ENCODE assay signal across 16 cellular contexts in genomic region chr15:83694538-83694937, GRCh38. TPM values are rescaled to one million over a fixed set of nuclear protein-coding genes. Genes with fewer than 3 reads are reported as not detected.
A peak's percentile ranks its signal among the peaks of the same experiment; 100 is the strongest.
DNase-seq lines count a peak whose midpoint lies in the region; ATAC-seq, FAIRE-seq and TF ChIP-seq lines count a peak whose summit lies in the region.
"Had no signal": no experiment of that assay in that cellular context is flagged by ENCODE, and none has a peak within 500 bp of the region (broad histone marks: within the 10 kb centered on the region; RNA-seq: fewer than 3 reads in every experiment).

No MANE protein-coding gene starts in this region.

- CTCF ChIA-PET in A549 (lab: Yijun Ruan, JAX) (interaction anchor here (0.6 to 1.4 kb wide), 2 partner anchors 129 to 153 kb away, joined by 3 read pairs; no protein-coding TSS in a partner anchor), WTC11 (lab: Charles Lee) (interaction anchor here (1.6 kb wide), 1 partner anchor 341 kb away, joined by 3 read pairs; no protein-coding TSS in a partner anchor)
- CTCF ChIA-PET in naive thymus-derived CD4-positive, alpha-beta T cell (lab: Charles Lee): no interaction called here

- no peak for TF ChIP-seq EP300 in A549 (IDR thresholded peaks at IDR 0.05)

- no peak for DNase-seq in A549 (ENCODE audit: low read depth in 1 of 2, low spot score in 1 of 2)
- DNase-seq in WTC11 (ENCODE audit: low spot score): no peak
- DNase-seq in iPS-NIHi7 (ENCODE audit: extremely low spot score): peak; percentile 28
- peak; percentile 35 for DNase-seq in renal cortical epithelial cell (ENCODE audit: low read depth)
- DNase-seq in DMS153 (lab: John Stamatoyannopoulos, UW): no peak
- DNase-seq in DMS79 (lab: John Stamatoyannopoulos, UW): no peak
- DNase-seq in naive thymus-derived CD4-positive, alpha-beta T cell: no peak
- DNase-seq: activated CD4-positive, alpha-beta T cell treated with anti-CD3 and anti-CD28 coated beads, Interleukin-2, amount 50 U/mL, for 1 hour; activated naive CD4-positive, alpha-beta T cell treated with anti-CD3 and anti-CD28 coated beads for 36 hours; CD4-positive, alpha-beta memory T cell; Peyer's patch; SK-N-SH had no signal

- FAIRE-seq in A549 (lab: Jason Lieb, UNC): no peak
- FAIRE-seq: islet of Langerhans had no signal

- H3K9me3 ChIP-seq in A549: 0 out of 3 replicates have a peak, but pooled peaks cover 3% of the 10 kb centered on the region
- H3K9me3 ChIP-seq in naive thymus-derived CD4-positive, alpha-beta T cell (ENCODE audit: control insufficient read depth in 2 of 3, low read length in 3 of 3): no peaks in the 10 kb centered on the region
- H3K9me3 ChIP-seq: Peyer's patch, SK-N-SH, tibial nerve had no signal

- peaks cover 13% of the 10 kb centered on the region for H3K9me3 Mint-ChIP-seq in WTC11
- H3K9me3 Mint-ChIP-seq in naive thymus-derived CD4-positive, alpha-beta T cell: peaks cover 0 to 11% (median under 1%) of the 10 kb centered on the region in 11 donors
- H3K9me3 Mint-ChIP-seq: activated naive CD4-positive, alpha-beta T cell treated with anti-CD3 and anti-CD28 coated beads for 36 hours had no signal

- TF ChIP-seq POLR2A in A549 (IDR thresholded peaks at IDR 0.05; ENCODE audit: low read length): no peak

- no peaks in the 10 kb centered on the region; the same call in 1 of the 2 replicates for H3K27me3 Mint-ChIP-seq in WTC11 (ENCODE audit: low read depth)
- H3K27me3 Mint-ChIP-seq in naive thymus-derived CD4-positive, alpha-beta T cell: peaks cover 2 to 35% (median 11%) of the 10 kb centered on the region in 5 donors

- H3K4me3 Mint-ChIP-seq in WTC11: no peak overlapping the region
- H3K4me3 Mint-ChIP-seq in naive thymus-derived CD4-positive, alpha-beta T cell: no peak overlapping the region
- H3K4me3 Mint-ChIP-seq: activated naive CD4-positive, alpha-beta T cell treated with anti-CD3 and anti-CD28 coated beads for 36 hours; CD4-positive, alpha-beta memory T cell had no signal

- intact Hi-C loops in naive thymus-derived CD4-positive, alpha-beta T cell (cut with micrococcal nuclease): no loop called here

- H3K36me3 Mint-ChIP-seq in WTC11: no peaks in the 10 kb centered on the region
- no peaks in the 10 kb centered on the region for H3K36me3 Mint-ChIP-seq in naive thymus-derived CD4-positive, alpha-beta T cell
- H3K36me3 Mint-ChIP-seq: CD4-positive, alpha-beta memory T cell had no signal

- H3K4me1 Mint-ChIP-seq in WTC11: peaks cover 25% of the 10 kb centered on the region
- H3K4me1 Mint-ChIP-seq in naive thymus-derived CD4-positive, alpha-beta T cell: no peaks in the 10 kb centered on the region
- H3K4me1 Mint-ChIP-seq: CD4-positive, alpha-beta memory T cell had no signal

- peaks cover 17% of the 10 kb centered on the region for H3K4me1 ChIP-seq in A549
- H3K4me1 ChIP-seq in naive thymus-derived CD4-positive, alpha-beta T cell (ENCODE audit: control insufficient read depth in 2 of 2, insufficient read depth in 2 of 2, low read length in 2 of 2): no peaks in the 10 kb centered on the region
- H3K4me1 ChIP-seq: Peyer's patch had no signal

- 25% methylated on average over 5 of the region's 5 CpGs for WGBS in A549 (ENCODE audit: missing lambda C conversion rate)

- no peak overlapping the region for H3K4me3 ChIP-seq in A549
- H3K4me3 ChIP-seq in naive thymus-derived CD4-positive, alpha-beta T cell (ENCODE audit: low read length): no peak overlapping the region
- H3K4me3 ChIP-seq: Peyer's patch, tibial nerve had no signal

- no peak for TF ChIP-seq RAD21 in A549 (conservative IDR thresholded peaks at IDR 0.05 in 1 of 2, IDR thresholded peaks at IDR 0.05 in 1 of 2)

- peak overlapping the region; percentile 47 for H3K4me2 ChIP-seq in A549
- H3K4me2 ChIP-seq: SK-N-SH had no signal

- ATAC-seq in A549 (no peak), WTC11 (peak; percentile 52), HG03469 (IDR thresholded peaks at IDR 0.05; ENCODE audit: unreplicated experiment) (no peak)
- no peak for ATAC-seq in naive thymus-derived CD4-positive, alpha-beta T cell

- peak overlapping the region; percentile 32; the same call in 1 of the 2 replicates for H3K27ac Mint-ChIP-seq in WTC11
- H3K27ac Mint-ChIP-seq in naive thymus-derived CD4-positive, alpha-beta T cell: no peak overlapping the region
- H3K27ac Mint-ChIP-seq: activated naive CD4-positive, alpha-beta T cell treated with anti-CD3 and anti-CD28 coated beads for 36 hours; CD4-positive, alpha-beta memory T cell had no signal

- H3K27ac ChIP-seq in A549: no peak overlapping the region; a peak in 1 of 6 replicates
- no peak overlapping the region for H3K27ac ChIP-seq in naive thymus-derived CD4-positive, alpha-beta T cell (ENCODE audit: low read depth, low read length)

- no peak for TF ChIP-seq CTCF in A549 (IDR thresholded peaks at IDR 0.05)
- no peak for TF ChIP-seq CTCF in WTC11 (IDR thresholded peaks at IDR 0.05)

- H3K36me3 ChIP-seq in naive thymus-derived CD4-positive, alpha-beta T cell (ENCODE audit: control insufficient read depth in 2 of 3, insufficient read depth in 3 of 3, low read length in 3 of 3): no peaks in the 10 kb centered on the region
- H3K36me3 ChIP-seq: Peyer's patch, tibial nerve had no signal

- no peaks in the 10 kb centered on the region for H3K27me3 ChIP-seq in naive thymus-derived CD4-positive, alpha-beta T cell (ENCODE audit: control insufficient read depth in 2 of 2, insufficient read depth in 2 of 2, low read length in 2 of 2)
- H3K27me3 ChIP-seq: Peyer's patch, tibial nerve had no signal

- POLR2A ChIA-PET in A549 (lab: Yijun Ruan, JAX) (no interaction called here), WTC11 (lab: Charles Lee) (no interaction called here)
- POLR2A ChIA-PET in naive thymus-derived CD4-positive, alpha-beta T cell (lab: Charles Lee): no interaction called here

TF ChIP-seq in A549, 52 proteins besides CTCF, POLR2A, EP300 and RAD21 (continues in another document):
- TF ChIP-seq ZFP36 (IDR thresholded peaks at IDR 0.05; ENCODE audit: borderline replicate concordance, partially characterized antibody) (no peak), NFE2L2 (conservative IDR thresholded peaks at IDR 0.05; ENCODE audit: low read length) (no peak), RARB (CRISPR knock-in tag; IDR thresholded peaks at IDR 0.05) (no peak), KDM1A (IDR thresholded peaks at IDR 0.05; ENCODE audit: low read depth) (no peak), FOXS1 (CRISPR knock-in tag; IDR thresholded peaks at IDR 0.05) (no peak), HOXA7 (CRISPR knock-in tag; IDR thresholded peaks at IDR 0.05) (no peak), JUNB (IDR thresholded peaks at IDR 0.05) (no peak)

TF ChIP-seq in WTC11, 78 proteins besides CTCF, POLR2A, EP300 and RAD21:
- TF ChIP-seq TEAD1 (CRISPR knock-in tag; IDR thresholded peaks at IDR 0.05): no peak
- TF ChIP-seq ZBTB21 (CRISPR knock-in tag; IDR thresholded peaks at IDR 0.05; ENCODE audit: borderline replicate concordance): no peak
- no peak for TF ChIP-seq MAX (CRISPR knock-in tag; IDR thresholded peaks at IDR 0.05)
- TF ChIP-seq JAZF1 (CRISPR knock-in tag; IDR thresholded peaks at IDR 0.05): no peak

RNA-seq across cellular contexts. Expression of gene ADAMTSL3, which starts 40.6 kb away (rescaled TPM):
- polyA plus RNA-seq in A549 (2011; rRNA removed): 0.25 and 0.52 TPM in 2 replicates
- polyA plus RNA-seq in A549 (2012; cell fraction: cytosol; rRNA removed): 0.03 and 0.12 TPM in 2 replicates
- 0.04 and 0.12 TPM in 2 replicates for polyA plus RNA-seq in A549 (2012; cell fraction: nucleus; rRNA removed)
- polyA plus RNA-seq in A549 (2017; fragmentation: RNase III; extraction: RNeasy Plus Mini Kit Qiagen cat#74134 plus additional on column Dnase treatment): 0.22 to 0.58 TPM (median 0.51 TPM) in 3 replicates
- polyA minus RNA-seq in A549 (2011; rRNA and poly(A)+ RNA removed): 0.34 and 0.83 TPM in 2 replicates
- 1.1 to 1.8 TPM (median 1.7 TPM) in 3 replicates for total RNA-seq in WTC11 (2021)
- 11.1 and 20.7 TPM in 2 replicates for total RNA-seq in renal cortical epithelial cell
- not detected for total RNA-seq in naive thymus-derived CD4-positive, alpha-beta T cell
- not detected for polyA plus RNA-seq in naive thymus-derived CD4-positive, alpha-beta T cell
- total RNA-seq: activated naive CD4-positive, alpha-beta T cell treated with anti-CD3 and anti-CD28 coated beads for 36 hours; CD4-positive, alpha-beta memory T cell; osteocyte had no signal
- polyA plus RNA-seq: CD4-positive, alpha-beta memory T cell had no signal

Comparison
In these comparisons a context has a peak if more than half of its experiments do, and no peak if none do; other contexts are left out.
1. DNase-seq: peak in iPS-NIHi7 (single experiment) and renal cortical epithelial cell (single experiment); none in A549 (0 of 2), WTC11 (single experiment), DMS153 (single experiment), DMS79 (single experiment) and naive thymus-derived CD4-positive, alpha-beta T cell (0 of 9).